In genomic region chr18:70418551-70419311, GRCh38 we compare ENCODE assay signal across 10 cellular contexts.
DNase-seq lines count a peak whose midpoint lies in the region; ATAC-seq, FAIRE-seq and TF ChIP-seq lines count a peak whose summit lies in the region.
"Had no signal": no experiment of that assay in that cellular context is flagged by ENCODE, and none has a peak within 500 bp of the region (broad histone marks: within the 10 kb centered on the region; RNA-seq: fewer than 3 reads in every experiment).

No MANE protein-coding gene starts in this region.

- WGBS in sigmoid colon, 2 donors, result 82 to 89% methylated on average over 12 of the region's 12 CpGs

- DNase-seq in GM18507 (ENCODE audit: extremely low spot score, insufficient read length, low read depth), result peak; percentile 28
- DNase-seq in amniotic epithelial cell (ENCODE audit: low read depth), result peak; percentile 90
- DNase-seq in mesenteric fat pad (ENCODE audit: low spot score), result no peak
- DNase-seq in NCI-H774 (lab: John Stamatoyannopoulos, UW), result no peak
- DNase-seq in DMS 273 treated with DMSO at 0.1 percent for 48 hours (lab: John Stamatoyannopoulos, UW), result no peak
- no peak for DNase-seq in sigmoid colon
- DNase-seq: SIG-M5 had no signal

- TF ChIP-seq CTCF in sigmoid colon (IDR thresholded peaks at IDR 0.05), result no peak

- H3K4me3 ChIP-seq in sigmoid colon, result no peak overlapping the region

- H3K27me3 ChIP-seq in sigmoid colon, result no peaks in the 10 kb centered on the region

- peak; percentile 42 for FAIRE-seq in GM18507 (lab: Jason Lieb, UNC)
- FAIRE-seq: endometrium had no signal

- TF ChIP-seq POLR2A in sigmoid colon (IDR thresholded peaks at IDR 0.05), result no peak

- ATAC-seq in GM19463 (IDR thresholded peaks at IDR 0.05; ENCODE audit: unreplicated experiment), result peak; percentile 97
- peak; percentile 98 for ATAC-seq in HG02981 (IDR thresholded peaks at IDR 0.05; ENCODE audit: unreplicated experiment)

- no peak overlapping the region for H3K27ac ChIP-seq in sigmoid colon

- peaks cover 0 to 47% (median 20%) of the 10 kb centered on the region in 4 donors for H3K4me1 ChIP-seq in sigmoid colon

- no peak for TF ChIP-seq EP300 in sigmoid colon (IDR thresholded peaks at IDR 0.05)

- H3K9me3 ChIP-seq in sigmoid colon, result no peaks in the 10 kb centered on the region

- intact Hi-C loops in sigmoid colon (cut with DNase I), result no loop called here

- H3K36me3 ChIP-seq in sigmoid colon, result no peaks in the 10 kb centered on the region

Comparison
In these comparisons a context has a peak if more than half of its experiments do, and no peak if none do; other contexts are left out.
1. DNase-seq: peak in GM18507 (single experiment) and amniotic epithelial cell (single experiment); none in mesenteric fat pad (single experiment), NCI-H774 (single experiment), DMS 273 treated with DMSO at 0.1 percent for 48 hours (single experiment) and sigmoid colon (single experiment).